ENCODE assay signal across 32 cellular contexts in the genomic region with DNA sequence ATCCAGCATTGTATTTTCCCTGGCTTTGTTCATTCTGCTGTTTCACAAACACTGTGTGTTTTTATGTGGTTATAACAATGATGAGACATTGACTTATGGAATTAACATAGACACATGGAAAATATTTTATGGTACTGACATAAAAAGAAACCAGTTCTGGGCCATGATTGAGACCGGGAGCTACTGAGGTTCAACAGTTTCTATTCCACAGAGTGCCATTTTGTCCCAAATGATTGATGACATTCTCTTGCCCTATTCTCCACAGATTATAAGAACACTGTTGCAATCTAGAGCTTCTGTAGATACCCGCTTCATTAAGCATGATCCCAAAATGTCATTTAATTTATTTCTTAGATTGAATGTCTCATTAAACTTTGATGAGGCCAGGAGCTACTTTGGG.
"Had no signal": no experiment of that assay in that cellular context is flagged by ENCODE, and none has a peak within 500 bp of the region (broad histone marks: within the 10 kb centered on the region; RNA-seq: fewer than 3 reads in every experiment).

No MANE protein-coding gene starts in this region.

- H3K9me3 Mint-ChIP-seq: activated B cell treated with CpG ODN at 0.5 μM for 24 hours; activated naive CD4-positive, alpha-beta T cell treated with anti-CD3 and anti-CD28 coated beads, Interleukin-2, amount 10 ng/mL, durations not matched to agents 7 days and 5 days; activated naive CD4-positive, alpha-beta T cell treated with anti-CD3 and anti-CD28 coated beads, Interleukin-2, amount 50 U/mL, for 72 hours; activated naive CD8-positive, alpha-beta T cell treated with anti-CD3 and anti-CD28 coated beads, Interleukin-2, amount 10 ng/mL, durations not matched to agents 7 days and 5 days; activated T-cell treated with anti-CD3 and anti-CD28 coated beads, Interleukin-2, amount 50 U/mL, for 4 hours; activated T-helper 1 cell treated with anti-CD3 and anti-CD28 coated beads, Interleukin-12 subunit alpha, Interleukin-12 subunit beta, Interleukin-2, Interleukin-4 antibody, amounts not matched to agents 30 ng/mL and 10 ng/mL and 1 ng/mL, durations not matched to agents 14 hours and 24 hours and 36 hours; central memory CD8-positive, alpha-beta T cell; dendritic cell treated with granulocyte-macrophage colony-stimulating factor and Interleukin-4, amounts not matched to agents 40 ng/mL and 50 ng/mL, for 4 days; effector memory CD8-positive, alpha-beta T cell; T-helper 2 cell treated with Interferon-gamma antibody and Interleukin-4, amounts not matched to agents 5 μg/mL and 100 μg/mL, for 36 hours had no signal

- H3K27me3 Mint-ChIP-seq: activated B cell treated with CpG ODN at 0.5 μM for 24 hours; activated naive CD4-positive, alpha-beta T cell treated with anti-CD3 and anti-CD28 coated beads, Interleukin-2, amount 10 ng/mL, durations not matched to agents 7 days and 5 days; activated naive CD8-positive, alpha-beta T cell treated with anti-CD3 and anti-CD28 coated beads, Interleukin-2, amount 10 ng/mL, durations not matched to agents 7 days and 5 days; central memory CD8-positive, alpha-beta T cell; dendritic cell treated with granulocyte-macrophage colony-stimulating factor and Interleukin-4, amounts not matched to agents 40 ng/mL and 50 ng/mL, for 4 days; effector memory CD8-positive, alpha-beta T cell; T-helper 17 cell had no signal

- H3K4me3 ChIP-seq: ascending aorta, coronary artery, dorsolateral prefrontal cortex, esophagus muscularis mucosa, gastrocnemius medialis, heart left ventricle had no signal

- H3K4me1 Mint-ChIP-seq: activated B cell treated with CpG ODN at 0.5 μM for 24 hours; activated naive CD4-positive, alpha-beta T cell treated with anti-CD3 and anti-CD28 coated beads, Interleukin-2, amount 10 ng/mL, durations not matched to agents 7 days and 5 days; activated naive CD8-positive, alpha-beta T cell treated with anti-CD3 and anti-CD28 coated beads, Interleukin-2, amount 10 ng/mL, durations not matched to agents 7 days and 5 days; central memory CD8-positive, alpha-beta T cell; T-helper 17 cell had no signal

- H3K36me3 ChIP-seq: ascending aorta, brain microvascular endothelial cell, esophagus muscularis mucosa, gastrocnemius medialis, heart left ventricle, WERI-Rb-1 had no signal

- H3K9me3 ChIP-seq: ascending aorta, esophagus muscularis mucosa, gastrocnemius medialis, heart left ventricle had no signal

- DNase-seq: activated B cell treated with CpG ODN at 0.5 μM for 24 hours; activated CD4-positive, alpha-beta T cell treated with anti-CD3 and anti-CD28 coated beads for 4 hours; activated CD4-positive, alpha-beta T cell treated with anti-CD3 and anti-CD28 coated beads, Interleukin-2, amount 50 U/mL, for 1 hour; activated CD4-positive, alpha-beta T cell treated with anti-CD3 and anti-CD28 coated beads, Interleukin-2, amount 50 U/mL, for 48 hours; activated CD4-positive, CD25-positive, alpha-beta regulatory T cell treated with anti-CD3 and anti-CD28 coated beads, Interleukin-2, amount 50 U/mL, for 72 hours; activated CD8-positive, alpha-beta memory T cell treated with anti-CD3 and anti-CD28 coated beads, Interleukin-2, amount 50 U/mL, for 48 hours; activated gamma-delta T cell; activated naive CD4-positive, alpha-beta T cell; activated naive CD4-positive, alpha-beta T cell treated with anti-CD3 and anti-CD28 coated beads, Interleukin-2, amount 10 ng/mL, durations not matched to agents 7 days and 5 days; activated naive CD8-positive, alpha-beta T cell treated with anti-CD3 and anti-CD28 coated beads, Interleukin-2, amount 10 ng/mL, durations not matched to agents 7 days and 5 days; activated T-cell treated with anti-CD3 and anti-CD28 coated beads for 4 hours; activated T-cell treated with anti-CD3 and anti-CD28 coated beads, Interleukin-2, amount 50 U/mL, for 4 hours; brain microvascular endothelial cell; dorsolateral prefrontal cortex; effector memory CD8-positive, alpha-beta T cell; erythroblast; gastrocnemius medialis; glutamatergic neuron; heart left ventricle; T-helper 17 cell; T1000; WERI-Rb-1 had no signal

- ATAC-seq: activated T-cell treated with anti-CD3 and anti-CD28 coated beads, Interleukin-2, amount 50 U/mL, for 4 hours; effector memory CD8-positive, alpha-beta T cell; gastrocnemius medialis; heart left ventricle; T-helper 17 cell had no signal

- H3K27ac ChIP-seq: ascending aorta, brain microvascular endothelial cell, coronary artery, dorsolateral prefrontal cortex, esophagus muscularis mucosa, foreskin keratinocyte, gastrocnemius medialis, heart left ventricle, WERI-Rb-1 had no signal

- H3K36me3 Mint-ChIP-seq: activated naive CD4-positive, alpha-beta T cell treated with anti-CD3 and anti-CD28 coated beads, Interleukin-2, amount 10 ng/mL, durations not matched to agents 7 days and 5 days; activated naive CD4-positive, alpha-beta T cell treated with anti-CD3 and anti-CD28 coated beads, Interleukin-2, amount 50 U/mL, for 72 hours; activated naive CD8-positive, alpha-beta T cell treated with anti-CD3 and anti-CD28 coated beads, Interleukin-2, amount 10 ng/mL, durations not matched to agents 7 days and 5 days had no signal

- H3K4me3 Mint-ChIP-seq: activated B cell treated with CpG ODN at 0.5 μM for 24 hours; activated naive CD4-positive, alpha-beta T cell treated with anti-CD3 and anti-CD28 coated beads, Interleukin-2, amount 10 ng/mL, durations not matched to agents 7 days and 5 days; activated naive CD8-positive, alpha-beta T cell treated with anti-CD3 and anti-CD28 coated beads, Interleukin-2, amount 10 ng/mL, durations not matched to agents 7 days and 5 days; activated T-cell treated with anti-CD3 and anti-CD28 coated beads, Interleukin-2, amount 50 U/mL, for 4 hours; activated T-helper 1 cell treated with anti-CD3 and anti-CD28 coated beads, Interleukin-12 subunit alpha, Interleukin-12 subunit beta, Interleukin-2, Interleukin-4 antibody, amounts not matched to agents 30 ng/mL and 10 ng/mL and 1 ng/mL, durations not matched to agents 14 hours and 24 hours and 36 hours; central memory CD8-positive, alpha-beta T cell; dendritic cell treated with granulocyte-macrophage colony-stimulating factor and Interleukin-4, amounts not matched to agents 40 ng/mL and 50 ng/mL, for 4 days; effector memory CD8-positive, alpha-beta T cell; T-helper 17 cell; T-helper 2 cell treated with Interferon-gamma antibody and Interleukin-4, amounts not matched to agents 5 μg/mL and 100 μg/mL, for 36 hours had no signal

- H3K27me3 ChIP-seq: ascending aorta, brain microvascular endothelial cell, esophagus muscularis mucosa, foreskin keratinocyte, gastrocnemius medialis, heart left ventricle had no signal

- FAIRE-seq: bronchial epithelial cell had no signal

- H3K4me1 ChIP-seq: ascending aorta, esophagus muscularis mucosa, foreskin keratinocyte, gastrocnemius medialis, heart left ventricle had no signal

- H3K27ac Mint-ChIP-seq: activated B cell treated with CpG ODN at 0.5 μM for 24 hours; activated naive CD4-positive, alpha-beta T cell treated with anti-CD3 and anti-CD28 coated beads, Interleukin-2, amount 10 ng/mL, durations not matched to agents 7 days and 5 days; activated naive CD8-positive, alpha-beta T cell treated with anti-CD3 and anti-CD28 coated beads, Interleukin-2, amount 10 ng/mL, durations not matched to agents 7 days and 5 days; activated T-helper 1 cell treated with anti-CD3 and anti-CD28 coated beads, Interleukin-12 subunit alpha, Interleukin-12 subunit beta, Interleukin-2, Interleukin-4 antibody, amounts not matched to agents 30 ng/mL and 10 ng/mL and 1 ng/mL, durations not matched to agents 14 hours and 24 hours and 36 hours; dendritic cell treated with granulocyte-macrophage colony-stimulating factor and Interleukin-4, amounts not matched to agents 40 ng/mL and 50 ng/mL, for 4 days; effector memory CD8-positive, alpha-beta T cell; T-helper 17 cell; T-helper 2 cell treated with Interferon-gamma antibody and Interleukin-4, amounts not matched to agents 5 μg/mL and 100 μg/mL, for 36 hours had no signal
